Comparison of ENCODE assay signal across 28 cellular contexts in the genomic region with DNA sequence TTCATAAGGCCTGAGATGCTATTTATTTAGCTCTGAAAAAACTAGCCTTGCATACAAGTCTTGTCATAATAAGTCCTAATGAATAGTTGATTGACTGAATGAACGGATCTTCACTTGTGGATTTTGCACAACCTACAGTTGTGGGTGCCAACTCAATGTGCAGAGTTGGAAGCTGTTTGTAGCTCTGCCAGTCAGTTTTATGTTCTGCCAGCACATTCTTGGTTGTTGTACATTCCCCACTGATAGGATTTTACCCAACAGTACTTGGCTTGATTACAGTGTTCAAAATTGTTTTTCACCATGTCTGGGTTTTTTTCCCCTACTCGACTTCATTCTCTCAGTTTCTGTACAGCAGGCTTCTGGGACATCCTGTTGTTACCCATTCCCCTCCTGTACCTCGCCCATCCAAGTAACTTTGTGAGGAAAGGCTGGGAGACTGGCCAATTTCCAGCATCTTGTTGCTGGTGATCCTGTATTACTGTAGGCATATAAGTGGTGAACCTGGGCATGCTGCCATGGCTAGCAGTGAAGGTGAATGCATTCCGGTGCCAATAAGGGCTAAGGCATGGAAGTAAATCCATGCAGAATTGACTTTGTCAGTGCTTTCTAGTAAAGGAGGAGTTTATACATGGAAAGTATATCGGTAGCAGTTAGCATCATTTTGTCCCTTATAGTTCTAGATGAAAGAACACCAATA. TPM values are rescaled to one million over a fixed set of nuclear protein-coding genes. Genes with fewer than 3 reads are reported as not detected.
A peak's percentile ranks its signal among the peaks of the same experiment; 100 is the strongest.
DNase-seq lines count a peak whose midpoint lies in the region; ATAC-seq and TF ChIP-seq lines count a peak whose summit lies in the region.
"Had no signal": no experiment of that assay in that cellular context is flagged by ENCODE, and none has a peak within 500 bp of the region (broad histone marks: within the 10 kb centered on the region; RNA-seq: fewer than 3 reads in every experiment).

No MANE protein-coding gene starts in this region.

- intact Hi-C loops in PC-3 (cut with micrococcal nuclease) (no loop called here), left ventricle myocardium superior (cut with micrococcal nuclease) (no loop called here)
- intact Hi-C loops in activated T-helper 2 cell treated with anti-CD3 and anti-CD28 coated beads, Interferon-gamma antibody, Interleukin-2, Interleukin-4, amounts not matched to agents 10 μg/mL and 5 μg/mL and 100 μg/mL, durations not matched to agents 14 hours and 24 hours and 36 hours (cut with micrococcal nuclease): no loop called here
- intact Hi-C loops in activated CD4-positive, alpha-beta memory T cell treated with anti-CD3 and anti-CD28 coated beads for 36 hours (cut with micrococcal nuclease): no loop called here

- H3K27me3 ChIP-seq in PC-3 (ENCODE audit: low read length): no peaks in the 10 kb centered on the region
- H3K27me3 ChIP-seq: adrenal gland, neutrophil had no signal

- no peak overlapping the region for H2AFZ ChIP-seq in PC-3 (ENCODE audit: low read length)
- H2AFZ ChIP-seq: GM23248 had no signal

- H3K4me3 ChIP-seq in PC-3 (ENCODE audit: low read length): no peak overlapping the region
- H3K4me3 ChIP-seq: adrenal gland, breast epithelium, GM23248, SK-N-MC had no signal

- peak; percentile 0 for DNase-seq in NCI-H2196 (lab: John Stamatoyannopoulos, UW; ENCODE audit: unreplicated experiment)
- DNase-seq in NCI-H2196 treated with DMSO at 0.1 percent for 48 hours (lab: John Stamatoyannopoulos, UW; ENCODE audit: unreplicated experiment): no peak
- DNase-seq in PC-3: peak; percentile 15
- DNase-seq in left ventricle myocardium superior: peak; percentile 74
- DNase-seq in superior temporal gyrus (ENCODE audit: extremely low spot score): peak; percentile 44
- no peak for DNase-seq in activated T-helper 2 cell treated with anti-CD3 and anti-CD28 coated beads, Interferon-gamma antibody, Interleukin-2, Interleukin-4, amounts not matched to agents 10 μg/mL and 5 μg/mL and 100 μg/mL, durations not matched to agents 14 hours and 24 hours and 36 hours (ENCODE audit: low spot score)
- no peak for DNase-seq in activated CD4-positive, alpha-beta memory T cell treated with anti-CD3 and anti-CD28 coated beads for 36 hours
- DNase-seq: 8988T; activated CD4-positive, alpha-beta T cell treated with anti-CD3 and anti-CD28 coated beads for 4 hours; activated naive CD4-positive, alpha-beta T cell; activated T-cell treated with anti-CD3 and anti-CD28 coated beads, Interleukin-2, amount 50 U/mL, for 4 hours; adrenal gland; CD8-positive, alpha-beta T cell; GF-D8; GM23248; HFFc6; NCI-H1436; NCI-H526; RPMI8226; stimulated activated CD4-positive, alpha-beta T cell treated with anti-CD3 and anti-CD28 coated beads, Interleukin-4, amount 100 ng/mL, for 24 hours; stimulated activated naive B cell treated with anti-CD40 and anti-IgM and Interleukin-4, amounts not matched to agents 10 μg/mL and 1 μg/mL and 100 μg/mL, for 72 hours had no signal

- no peaks in the 10 kb centered on the region for H3F3A ChIP-seq in PC-3 (ENCODE audit: low read length, unreplicated experiment)

- no peaks in the 10 kb centered on the region for H3K36me3 ChIP-seq in PC-3 (ENCODE audit: low read depth, low read length)
- H3K36me3 ChIP-seq: adrenal gland, breast epithelium, neutrophil had no signal

- H4K20me1 ChIP-seq in PC-3 (ENCODE audit: low read length): no peaks in the 10 kb centered on the region

- H3K4me2 ChIP-seq in PC-3 (ENCODE audit: low read length): no peak overlapping the region

- ATAC-seq in PC-3: no peak
- peak; percentile 78 for ATAC-seq in left ventricle myocardium superior
- ATAC-seq in GM18519 (IDR thresholded peaks at IDR 0.05; ENCODE audit: low FRiP score, unreplicated experiment): no peak
- ATAC-seq: activated T-cell treated with anti-CD3 and anti-CD28 coated beads, Interleukin-2, amount 50 U/mL, for 4 hours; CD8-positive, alpha-beta T cell; stimulated activated naive B cell treated with anti-CD40 and anti-IgM and Interleukin-4, amounts not matched to agents 10 μg/mL and 1 μg/mL and 100 μg/mL, for 72 hours had no signal

- no peak overlapping the region for H3K9ac ChIP-seq in PC-3 (ENCODE audit: low read length)
- H3K9ac ChIP-seq: GM23248 had no signal

- no peak overlapping the region for H3K4me3 Mint-ChIP-seq in activated T-helper 2 cell treated with anti-CD3 and anti-CD28 coated beads, Interferon-gamma antibody, Interleukin-2, Interleukin-4, amounts not matched to agents 10 μg/mL and 5 μg/mL and 100 μg/mL, durations not matched to agents 14 hours and 24 hours and 36 hours (ENCODE audit: low read depth)
- no peak overlapping the region for H3K4me3 Mint-ChIP-seq in activated CD4-positive, alpha-beta memory T cell treated with anti-CD3 and anti-CD28 coated beads for 36 hours
- H3K4me3 Mint-ChIP-seq: activated T-cell treated with anti-CD3 and anti-CD28 coated beads, Interleukin-2, amount 50 U/mL, for 4 hours; CD8-positive, alpha-beta T cell; HFFc6; memory B cell; stimulated activated naive B cell treated with anti-CD40 and anti-IgM and Interleukin-4, amounts not matched to agents 10 μg/mL and 1 μg/mL and 100 μg/mL, for 72 hours; T-helper 1 cell treated with Interleukin-12 subunit alpha and Interleukin-12 subunit beta and Interleukin-4 antibody, amounts not matched to agents 30 μg/mL and 1 μg/mL, for 36 hours had no signal

- no peak for TF ChIP-seq CTCF in PC-3 (conservative IDR thresholded peaks at IDR 0.05; ENCODE audit: low read depth, low read length)

- H3K9me2 ChIP-seq in PC-3 (replicated peaks; ENCODE audit: low read length): no peaks in the 10 kb centered on the region

- no peak overlapping the region for H3K27ac ChIP-seq in PC-3 (ENCODE audit: low read length)
- H3K27ac ChIP-seq: adrenal gland, breast epithelium, GM23248, neutrophil, SK-N-MC had no signal

- H3K4me1 ChIP-seq in PC-3 (ENCODE audit: insufficient read depth, low read length): no peaks in the 10 kb centered on the region
- H3K4me1 ChIP-seq: adrenal gland, breast epithelium had no signal

- H3K36me3 Mint-ChIP-seq in activated T-helper 2 cell treated with anti-CD3 and anti-CD28 coated beads, Interferon-gamma antibody, Interleukin-2, Interleukin-4, amounts not matched to agents 10 μg/mL and 5 μg/mL and 100 μg/mL, durations not matched to agents 14 hours and 24 hours and 36 hours (ENCODE audit: low read depth): no peaks in the 10 kb centered on the region
- H3K36me3 Mint-ChIP-seq in activated CD4-positive, alpha-beta memory T cell treated with anti-CD3 and anti-CD28 coated beads for 36 hours: no peaks in the 10 kb centered on the region
- H3K36me3 Mint-ChIP-seq: CD8-positive, alpha-beta T cell; memory B cell; stimulated activated naive B cell treated with anti-CD40 and anti-IgM and Interleukin-4, amounts not matched to agents 10 μg/mL and 1 μg/mL and 100 μg/mL, for 72 hours had no signal

- CTCF ChIA-PET in PC-3 (lab: Charles Lee): no interaction called here
- CTCF ChIA-PET in activated CD4-positive, alpha-beta memory T cell treated with anti-CD3 and anti-CD28 coated beads for 36 hours (lab: Charles Lee): no interaction called here

- peaks cover 4% of the 10 kb centered on the region for H3K9me3 Mint-ChIP-seq in activated T-helper 2 cell treated with anti-CD3 and anti-CD28 coated beads, Interferon-gamma antibody, Interleukin-2, Interleukin-4, amounts not matched to agents 10 μg/mL and 5 μg/mL and 100 μg/mL, durations not matched to agents 14 hours and 24 hours and 36 hours
- peaks cover 3% of the 10 kb centered on the region for H3K9me3 Mint-ChIP-seq in activated CD4-positive, alpha-beta memory T cell treated with anti-CD3 and anti-CD28 coated beads for 36 hours
- H3K9me3 Mint-ChIP-seq: activated T-cell treated with anti-CD3 and anti-CD28 coated beads, Interleukin-2, amount 50 U/mL, for 4 hours; CD8-positive, alpha-beta T cell had no signal

- POLR2A ChIA-PET in PC-3 (lab: Charles Lee; ENCODE audit: unreplicated experiment): no interaction called here
- POLR2A ChIA-PET in activated CD4-positive, alpha-beta memory T cell treated with anti-CD3 and anti-CD28 coated beads for 36 hours (lab: Charles Lee): no interaction called here

- no TSS peak for BruUV-seq in PC-3 (replicated peaks; lab: Mats Ljungman, UMichigan)

- no peaks in the 10 kb centered on the region for H3K9me3 ChIP-seq in PC-3 (ENCODE audit: low read length)
- H3K9me3 ChIP-seq: adrenal gland, breast epithelium, neutrophil had no signal

- H3K79me2 ChIP-seq in PC-3 (ENCODE audit: low read length): no peaks in the 10 kb centered on the region

- no peaks in the 10 kb centered on the region for H3K4me1 Mint-ChIP-seq in activated T-helper 2 cell treated with anti-CD3 and anti-CD28 coated beads, Interferon-gamma antibody, Interleukin-2, Interleukin-4, amounts not matched to agents 10 μg/mL and 5 μg/mL and 100 μg/mL, durations not matched to agents 14 hours and 24 hours and 36 hours (ENCODE audit: low read depth)
- H3K4me1 Mint-ChIP-seq in activated CD4-positive, alpha-beta memory T cell treated with anti-CD3 and anti-CD28 coated beads for 36 hours (ENCODE audit: low read depth): no peaks in the 10 kb centered on the region
- H3K4me1 Mint-ChIP-seq: memory B cell; stimulated activated naive B cell treated with anti-CD40 and anti-IgM and Interleukin-4, amounts not matched to agents 10 μg/mL and 1 μg/mL and 100 μg/mL, for 72 hours had no signal

- H3K27ac Mint-ChIP-seq in activated T-helper 2 cell treated with anti-CD3 and anti-CD28 coated beads, Interferon-gamma antibody, Interleukin-2, Interleukin-4, amounts not matched to agents 10 μg/mL and 5 μg/mL and 100 μg/mL, durations not matched to agents 14 hours and 24 hours and 36 hours: no peak overlapping the region
- no peak overlapping the region for H3K27ac Mint-ChIP-seq in activated CD4-positive, alpha-beta memory T cell treated with anti-CD3 and anti-CD28 coated beads for 36 hours
- H3K27ac Mint-ChIP-seq: CD8-positive, alpha-beta T cell; HFFc6; memory B cell; stimulated activated naive B cell treated with anti-CD40 and anti-IgM and Interleukin-4, amounts not matched to agents 10 μg/mL and 1 μg/mL and 100 μg/mL, for 72 hours; T-helper 1 cell treated with Interleukin-12 subunit alpha and Interleukin-12 subunit beta and Interleukin-4 antibody, amounts not matched to agents 30 μg/mL and 1 μg/mL, for 36 hours had no signal

- H3K27me3 Mint-ChIP-seq in activated T-helper 2 cell treated with anti-CD3 and anti-CD28 coated beads, Interferon-gamma antibody, Interleukin-2, Interleukin-4, amounts not matched to agents 10 μg/mL and 5 μg/mL and 100 μg/mL, durations not matched to agents 14 hours and 24 hours and 36 hours (ENCODE audit: low read depth): no peaks in the 10 kb centered on the region
- no peaks in the 10 kb centered on the region for H3K27me3 Mint-ChIP-seq in activated CD4-positive, alpha-beta memory T cell treated with anti-CD3 and anti-CD28 coated beads for 36 hours
- H3K27me3 Mint-ChIP-seq: memory B cell; stimulated activated naive B cell treated with anti-CD40 and anti-IgM and Interleukin-4, amounts not matched to agents 10 μg/mL and 1 μg/mL and 100 μg/mL, for 72 hours had no signal

RNA-seq across cellular contexts. Expression of a gene that starts 22.8 kb away (rescaled TPM):
- total RNA-seq in PC-3 (2014; rRNA removed) (0.12 and 0.44 TPM in 2 replicates), left ventricle myocardium superior (4.7 TPM)
- total RNA-seq in activated T-helper 2 cell treated with anti-CD3 and anti-CD28 coated beads, Interferon-gamma antibody, Interleukin-2, Interleukin-4, amounts not matched to agents 10 μg/mL and 5 μg/mL and 100 μg/mL, durations not matched to agents 14 hours and 24 hours and 36 hours: not detected in 2 replicates
- total RNA-seq in activated CD4-positive, alpha-beta memory T cell treated with anti-CD3 and anti-CD28 coated beads for 36 hours: not detected
- total RNA-seq: activated T-cell treated with anti-CD3 and anti-CD28 coated beads, Interleukin-2, amount 50 U/mL, for 4 hours; adrenal gland; CD8-positive, alpha-beta T cell; GM23248; HFFc6; kidney epithelial cell had no signal

Comparison
In these comparisons a context has a peak if more than half of its experiments do, and no peak if none do; other contexts are left out.
1. DNase-seq: peak in NCI-H2196 (single experiment), PC-3 (single experiment), left ventricle myocardium superior (single experiment) and superior temporal gyrus (single experiment); none in NCI-H2196 treated with DMSO at 0.1 percent for 48 hours (single experiment), activated T-helper 2 cell treated with anti-CD3 and anti-CD28 coated beads, Interferon-gamma antibody, Interleukin-2, Interleukin-4, amounts not matched to agents 10 μg/mL and 5 μg/mL and 100 μg/mL, durations not matched to agents 14 hours and 24 hours and 36 hours (single experiment) and activated CD4-positive, alpha-beta memory T cell treated with anti-CD3 and anti-CD28 coated beads for 36 hours (single experiment).